Comparison of ENCODE assay signal across 1 cellular context in genomic region chr21:31052489-31053142, GRCh38.
TF ChIP-seq lines count a peak whose summit lies in the region.

No MANE protein-coding gene starts in this region.

TF ChIP-seq in GM23338, 12 proteins besides CTCF, POLR2A, EP300 and RAD21:
- no peak for TF ChIP-seq REST (IDR thresholded peaks at IDR 0.05; ENCODE audit: unreplicated experiment)
- TF ChIP-seq EZH2 (IDR thresholded peaks at IDR 0.05; ENCODE audit: low read depth, unreplicated experiment) = no peak
- no peak for TF ChIP-seq EZH2phosphoT487 (IDR thresholded peaks at IDR 0.05; ENCODE audit: unreplicated experiment)
- no peak for TF ChIP-seq STAT1 (IDR thresholded peaks at IDR 0.05; ENCODE audit: unreplicated experiment)
- TF ChIP-seq ZNF114 (CRISPR knock-in tag; IDR thresholded peaks at IDR 0.05) = no peak
- TF ChIP-seq NANOG (IDR thresholded peaks at IDR 0.05; ENCODE audit: borderline replicate concordance) = no peak
- no peak for TF ChIP-seq CREB1 (CRISPR knock-in tag; IDR thresholded peaks at IDR 0.05; ENCODE audit: low read depth)
- no peak for TF ChIP-seq JUNB (IDR thresholded peaks at IDR 0.05; ENCODE audit: unreplicated experiment)
- no peak for TF ChIP-seq ZNF462 (CRISPR knock-in tag; IDR thresholded peaks at IDR 0.05)
- no peak for TF ChIP-seq ZNF331 (CRISPR knock-in tag; IDR thresholded peaks at IDR 0.05; ENCODE audit: low read depth)
- no peak for TF ChIP-seq POLR2AphosphoS5 (IDR thresholded peaks at IDR 0.05; ENCODE audit: low read depth)
- TF ChIP-seq ETS1 (IDR thresholded peaks at IDR 0.05) = no peak
